8 cellular contexts compared by ENCODE assay signal in the genomic region with DNA sequence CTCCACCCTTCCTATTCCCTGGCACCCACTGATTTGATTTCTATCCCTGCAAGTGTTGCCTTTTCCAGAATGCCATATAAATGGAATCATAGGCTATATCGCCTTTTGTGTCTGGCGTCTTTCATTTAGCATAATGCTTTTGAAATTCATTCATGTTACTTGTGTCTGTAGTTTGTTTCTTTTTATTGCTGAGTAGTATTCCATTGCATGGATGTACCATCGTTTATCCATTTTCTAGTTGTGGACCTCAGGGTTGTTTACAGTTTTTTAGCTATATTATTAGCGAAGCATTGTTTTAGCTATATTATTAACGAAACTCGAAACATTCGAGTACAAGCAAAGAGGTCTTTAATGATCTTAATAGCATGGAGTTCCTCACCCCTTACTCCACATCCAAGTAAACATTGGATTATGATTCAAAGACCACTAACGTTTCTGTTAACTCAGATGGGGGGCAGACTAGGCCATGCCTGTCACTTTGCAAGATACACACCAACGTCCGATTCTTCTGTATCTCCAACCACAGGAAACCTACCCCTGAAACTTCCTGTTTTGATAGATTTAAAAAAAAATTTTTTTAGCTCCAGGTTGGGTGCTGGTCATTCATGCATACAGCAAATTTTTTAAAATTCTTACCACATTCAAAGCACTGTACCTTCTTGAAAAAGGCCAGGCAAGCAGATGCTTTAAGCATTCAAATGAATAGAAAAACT. TPM values are rescaled to one million over a fixed set of nuclear protein-coding genes. Genes with fewer than 3 reads are reported as not detected.
DNase-seq lines count a peak whose midpoint lies in the region; ATAC-seq and TF ChIP-seq lines count a peak whose summit lies in the region.

No MANE protein-coding gene starts in this region.

- CTCF ChIA-PET in MCF 10A (lab: Yijun Ruan, JAX) = interaction anchor here (0.6 to 2.0 kb wide), 9 partner anchors 10 to 675 kb away, joined by 3 to 11 read pairs (median 4); a partner anchor contains a TSS

- POLR2A ChIA-PET in MCF 10A (lab: Yijun Ruan, JAX) = interaction anchor here (0.6 to 2.4 kb wide), 9 partner anchors 16 to 349 kb away, joined by 3 to 22 read pairs (median 6); a partner anchor contains a TSS

- peak overlapping the region; percentile 85 for H3K27ac Mint-ChIP-seq in MCF 10A (ENCODE audit: low read depth, unreplicated experiment)
- H3K27ac Mint-ChIP-seq in natural killer cell treated with Interleukin-12 subunit alpha and Interleukin-12 subunit beta and Interleukin-15 and Interleukin-18, amount 100 ng/mL, for 72 hours = peak overlapping the region; percentile 76 to 94

- peaks cover 16% of the 10 kb centered on the region for H3K36me3 Mint-ChIP-seq in MCF 10A (ENCODE audit: insufficient read depth, unreplicated experiment)
- peaks cover 16% of the 10 kb centered on the region for H3K36me3 Mint-ChIP-seq in natural killer cell treated with Interleukin-12 subunit alpha and Interleukin-12 subunit beta and Interleukin-15 and Interleukin-18, amount 100 ng/mL, for 72 hours

- H3K9me3 ChIP-seq in Loucy (ENCODE audit: insufficient read depth, low read depth, low read length) = no peaks in the 10 kb centered on the region; the same call in 1 of the 2 replicates

- no peak for DNase-seq in MCF 10A (ENCODE audit: unreplicated experiment)
- DNase-seq in natural killer cell treated with Interleukin-12 subunit alpha and Interleukin-12 subunit beta and Interleukin-15 and Interleukin-18, amount 100 ng/mL, for 72 hours (ENCODE audit: low spot score) = no peak
- DNase-seq in foreskin melanocyte = no peak
- DNase-seq in ureter (ENCODE audit: low spot score) = no peak
- DNase-seq in activated CD4-positive, alpha-beta T cell treated with anti-CD3 and anti-CD28 coated beads for 4 hours = no peak

- BruUV-seq in MCF 10A (replicated peaks; lab: Mats Ljungman, UMichigan) = TSS peak; percentile 31

- peaks cover 9% of the 10 kb centered on the region for H3K27me3 ChIP-seq in Loucy (ENCODE audit: insufficient read depth, low read length, poor library complexity, severe bottlenecking)

- H2AFZ ChIP-seq in Loucy (ENCODE audit: low read length) = 0 out of 2 replicates have a peak overlapping the region, but pooled peaks have one; percentile 93

- intact Hi-C loops in MCF 10A (cut with micrococcal nuclease) = loop anchor here (5.0 kb wide), 2 partner anchors 92 to 307 kb away; a partner anchor contains a TSS

- H3K4me1 Mint-ChIP-seq in MCF 10A (ENCODE audit: insufficient read depth, unreplicated experiment) = peaks cover 26% of the 10 kb centered on the region
- H3K4me1 Mint-ChIP-seq in natural killer cell treated with Interleukin-12 subunit alpha and Interleukin-12 subunit beta and Interleukin-15 and Interleukin-18, amount 100 ng/mL, for 72 hours (ENCODE audit: low read depth in 2 of 2) = peaks cover 45 to 47% of the 10 kb centered on the region in 2 donors

- H4K20me1 ChIP-seq in Loucy (ENCODE audit: insufficient read depth, low read length, poor library complexity, severe bottlenecking) = peaks cover 41% of the 10 kb centered on the region

- H3K4me2 ChIP-seq in Loucy (ENCODE audit: low read depth, low read length, poor library complexity, severe bottlenecking) = peak overlapping the region; percentile 79

- peaks cover 16% of the 10 kb centered on the region; the same call in 1 of the 2 replicates for H3K36me3 ChIP-seq in Loucy (ENCODE audit: insufficient read depth, low read length)

- no peaks in the 10 kb centered on the region for H3K9me2 ChIP-seq in Loucy (replicated peaks; ENCODE audit: low read depth, low read length)

- peak overlapping the region; percentile 85 for H3K4me3 Mint-ChIP-seq in MCF 10A (ENCODE audit: unreplicated experiment)
- peak overlapping the region; percentile 99 for H3K4me3 Mint-ChIP-seq in natural killer cell treated with Interleukin-12 subunit alpha and Interleukin-12 subunit beta and Interleukin-15 and Interleukin-18, amount 100 ng/mL, for 72 hours

- peaks cover 51% of the 10 kb centered on the region for H3K4me1 ChIP-seq in Loucy (ENCODE audit: insufficient read depth, low read length, poor library complexity, severe bottlenecking)

- peak overlapping the region; percentile 85 for H3K4me3 ChIP-seq in GM08714 (ENCODE audit: low read length)
- peak overlapping the region; percentile 89 for H3K4me3 ChIP-seq in Loucy (ENCODE audit: low read length, poor library complexity, severe bottlenecking)

- peak; percentile 45 for ATAC-seq in GM21717 (IDR thresholded peaks at IDR 0.05; ENCODE audit: unreplicated experiment)
- ATAC-seq in natural killer cell treated with Interleukin-12 subunit alpha and Interleukin-12 subunit beta and Interleukin-15 and Interleukin-18, amount 100 ng/mL, for 72 hours = no peak

- no peaks in the 10 kb centered on the region for H3F3A ChIP-seq in Loucy (ENCODE audit: low read depth)

- no peaks in the 10 kb centered on the region for H3K27me3 Mint-ChIP-seq in MCF 10A (ENCODE audit: insufficient read depth, unreplicated experiment)
- no peaks in the 10 kb centered on the region for H3K27me3 Mint-ChIP-seq in natural killer cell treated with Interleukin-12 subunit alpha and Interleukin-12 subunit beta and Interleukin-15 and Interleukin-18, amount 100 ng/mL, for 72 hours

- peaks cover 60% of the 10 kb centered on the region for H3K79me2 ChIP-seq in Loucy (ENCODE audit: insufficient read depth, low read length)

- H3K9me3 Mint-ChIP-seq in MCF 10A (ENCODE audit: unreplicated experiment) = no peaks in the 10 kb centered on the region
- H3K9me3 Mint-ChIP-seq in natural killer cell treated with Interleukin-12 subunit alpha and Interleukin-12 subunit beta and Interleukin-15 and Interleukin-18, amount 100 ng/mL, for 72 hours = no peaks in the 10 kb centered on the region

- TF ChIP-seq CTCF in Loucy (conservative IDR thresholded peaks at IDR 0.05; ENCODE audit: low read length) (no peak), MCF 10A (IDR thresholded peaks at IDR 0.05; ENCODE audit: unreplicated experiment) (no peak)

- H3K9ac ChIP-seq in Loucy (ENCODE audit: low read depth, low read length, poor library complexity, severe bottlenecking) = peak overlapping the region; percentile 97

RNA-seq across cellular contexts. Expression of a gene that starts 1.1 kb away (rescaled TPM):
- 8.0 and 9.5 TPM in 2 replicates for total RNA-seq in MCF 10A (2022)
- 10 to 100 TPM; 19.9 to 20.6 TPM for total RNA-seq in natural killer cell treated with Interleukin-12 subunit alpha and Interleukin-12 subunit beta and Interleukin-15 and Interleukin-18, amount 100 ng/mL, for 72 hours
- total RNA-seq in ureter = 10.3 TPM
